In genomic region chr10:74934100-74934812, GRCh38 we compare ENCODE assay signal across 9 cellular contexts.
"Had no signal": no experiment of that assay in that cellular context is flagged by ENCODE, and none has a peak within 500 bp of the region (broad histone marks: within the 10 kb centered on the region; RNA-seq: fewer than 3 reads in every experiment).

No MANE protein-coding gene starts in this region.

- H3K4me3 ChIP-seq: skin epidermis, stomach, thyroid gland had no signal

- H3K9me3 ChIP-seq: neutrophil, stomach, thyroid gland had no signal

- H3K27me3 ChIP-seq: neutrophil, stomach, thyroid gland had no signal

- H3K27ac ChIP-seq: neutrophil, skin epidermis had no signal

- DNase-seq: activated CD4-positive, CD25-positive, alpha-beta regulatory T cell; activated effector memory CD4-positive, alpha-beta T cell treated with anti-CD3 and anti-CD28 coated beads, Interleukin-2, amount 50 U/mL, for 16 hours; activated naive CD8-positive, alpha-beta T cell treated with anti-CD3 and anti-CD28 coated beads for 36 hours; kidney glomerular epithelial cell; stimulated activated CD4-positive, alpha-beta T cell treated with anti-CD3 and anti-CD28 coated beads, Interleukin-4, amount 100 ng/mL, for 4 hours; stomach; thyroid gland had no signal

- H3K4me3 Mint-ChIP-seq: activated naive CD8-positive, alpha-beta T cell treated with anti-CD3 and anti-CD28 coated beads for 36 hours had no signal

- H3K9me3 Mint-ChIP-seq: activated naive CD8-positive, alpha-beta T cell treated with anti-CD3 and anti-CD28 coated beads for 36 hours had no signal

- H3K36me3 ChIP-seq: neutrophil, stomach, thyroid gland had no signal

- H3K27me3 Mint-ChIP-seq: activated naive CD8-positive, alpha-beta T cell treated with anti-CD3 and anti-CD28 coated beads for 36 hours had no signal

- H3K27ac Mint-ChIP-seq: activated naive CD8-positive, alpha-beta T cell treated with anti-CD3 and anti-CD28 coated beads for 36 hours had no signal
